In genomic region chr11:73235236-73235786, GRCh38 we compare ENCODE assay signal across 19 cellular contexts. TPM values are rescaled to one million over a fixed set of nuclear protein-coding genes. Genes with fewer than 3 reads are reported as not detected.
"Had no signal": no experiment of that assay in that cellular context is flagged by ENCODE, and none has a peak within 500 bp of the region (broad histone marks: within the 10 kb centered on the region; RNA-seq: fewer than 3 reads in every experiment).

No MANE protein-coding gene starts in this region.

- H3K4me3 ChIP-seq: cardiac muscle cell, hepatocyte, thyroid gland had no signal

- H3K27ac ChIP-seq: cardiac muscle cell, foreskin keratinocyte, hepatocyte, parathyroid adenoma, thyroid gland had no signal

- H3K9me3 ChIP-seq: thyroid gland had no signal

- H3K36me3 ChIP-seq: cardiac muscle cell had no signal

- H3K27me3 ChIP-seq: cardiac muscle cell, foreskin keratinocyte, hepatocyte, thyroid gland had no signal

- H3K4me1 ChIP-seq: foreskin keratinocyte, parathyroid adenoma had no signal

- ATAC-seq: activated T-cell treated with anti-CD3 and anti-CD28 coated beads, Interleukin-2, amount 50 U/mL, for 4 hours; foreskin keratinocyte; sciatic nerve; stimulated activated naive CD8-positive, alpha-beta T cell treated with anti-CD3 and anti-CD28 coated beads, Interleukin-15, Interleukin-2, amounts not matched to agents 100 U/mL and 50 U/mL, for 24 hours had no signal

- DNase-seq: activated CD4-positive, alpha-beta T cell treated with anti-CD3 and anti-CD28 coated beads for 1 hour; activated CD8-positive, alpha-beta memory T cell treated with anti-CD3 and anti-CD28 coated beads for 24 hours; activated CD8-positive, alpha-beta memory T cell treated with anti-CD3 and anti-CD28 coated beads, Interleukin-2, amount 50 U/mL, for 48 hours; activated naive CD4-positive, alpha-beta T cell treated with anti-CD3 and anti-CD28 coated beads for 36 hours; activated T-cell treated with anti-CD3 and anti-CD28 coated beads, Interleukin-2, amount 50 U/mL, for 4 hours; amygdala; foreskin keratinocyte; immature natural killer cell; nephron progenitor cell; nucleus accumbens; stimulated activated CD4-positive, alpha-beta T cell treated with anti-CD3 and anti-CD28 coated beads, Interleukin-4, amount 100 ng/mL, for 4 hours; stimulated activated naive CD8-positive, alpha-beta T cell treated with anti-CD3 and anti-CD28 coated beads, Interleukin-15, Interleukin-2, amounts not matched to agents 100 U/mL and 50 U/mL, for 24 hours had no signal

RNA-seq across cellular contexts. Expression of gene P2RY2, which starts 17.2 kb away (rescaled TPM):
- total RNA-seq: activated naive CD4-positive, alpha-beta T cell treated with anti-CD3 and anti-CD28 coated beads for 36 hours; activated naive CD8-positive, alpha-beta T cell treated with anti-CD3 and anti-CD28 coated beads, Interleukin-2, amount 10 ng/mL, durations not matched to agents 7 days and 5 days; activated T-cell treated with anti-CD3 and anti-CD28 coated beads, Interleukin-2, amount 50 U/mL, for 4 hours; activated T-helper 2 cell treated with anti-CD3 and anti-CD28 coated beads, Interferon-gamma antibody, Interleukin-2, Interleukin-4, amounts not matched to agents 10 μg/mL and 5 μg/mL and 100 μg/mL, durations not matched to agents 14 hours and 24 hours and 36 hours had no signal

RNA-seq across cellular contexts. Expression of gene P2RY6, which starts 36.8 kb away (rescaled TPM):
- total RNA-seq: activated naive CD4-positive, alpha-beta T cell treated with anti-CD3 and anti-CD28 coated beads for 36 hours; activated T-cell treated with anti-CD3 and anti-CD28 coated beads, Interleukin-2, amount 50 U/mL, for 4 hours; activated T-helper 2 cell treated with anti-CD3 and anti-CD28 coated beads, Interferon-gamma antibody, Interleukin-2, Interleukin-4, amounts not matched to agents 10 μg/mL and 5 μg/mL and 100 μg/mL, durations not matched to agents 14 hours and 24 hours and 36 hours; foreskin keratinocyte had no signal
- polyA plus RNA-seq: cardiac muscle cell, foreskin keratinocyte had no signal
